22 cellular contexts compared by ENCODE assay signal in genomic region chr1:213569816-213570150, GRCh38.
"Had no signal": no experiment of that assay in that cellular context is flagged by ENCODE, and none has a peak within 500 bp of the region (broad histone marks: within the 10 kb centered on the region; RNA-seq: fewer than 3 reads in every experiment).

No MANE protein-coding gene starts in this region.

- H3K27me3 ChIP-seq: neural progenitor cell, neutrophil, right atrium auricular region, tibial nerve, uterus had no signal

- H3K4me3 ChIP-seq: left ventricle myocardium inferior, lung, neural progenitor cell, right atrium auricular region, skin epidermis, spleen, tibial nerve, uterus had no signal

- H2AFZ ChIP-seq: neural progenitor cell, parathyroid adenoma had no signal

- H3K4me2 ChIP-seq: neural progenitor cell had no signal

- FAIRE-seq: kidney had no signal

- DNase-seq: hypothalamus; immature natural killer cell; kidney; left ventricle myocardium inferior; mesendoderm; naive thymus-derived CD4-positive, alpha-beta T cell; occipital lobe; spleen; stimulated activated CD4-positive, alpha-beta T cell treated with anti-CD3 and anti-CD28 coated beads, Interleukin-4, amount 100 ng/mL, for 24 hours; stimulated activated naive CD4-positive, alpha-beta T cell treated with Interleukin-2 at 50 U/mL for 16 hours; stimulated activated naive CD8-positive, alpha-beta T cell treated with anti-CD3 and anti-CD28 coated beads, Interleukin-15, amount 100 ng/mL, for 72 hours; substantia nigra; uterus had no signal

- H3K9me3 ChIP-seq: neutrophil, right atrium auricular region, uterus had no signal

- H3K9ac ChIP-seq: neural progenitor cell, parathyroid adenoma had no signal

- H3K4me1 ChIP-seq: left ventricle myocardium inferior, neural progenitor cell, parathyroid adenoma, right atrium auricular region, spleen, tibial nerve, uterus had no signal

- H3K36me3 ChIP-seq: left ventricle myocardium inferior, neural progenitor cell, neutrophil, right atrium auricular region, spleen, tibial nerve, uterus had no signal

- ATAC-seq: naive thymus-derived CD4-positive, alpha-beta T cell; sciatic nerve; stimulated activated memory B cell treated with anti-CD40 and anti-IgM and Interleukin-4, amounts not matched to agents 10 μg/mL and 1 μg/mL and 100 μg/mL, for 72 hours; stimulated activated naive CD8-positive, alpha-beta T cell treated with anti-CD3 and anti-CD28 coated beads, Interleukin-15, amount 100 ng/mL, for 72 hours had no signal

- H3K79me2 ChIP-seq: parathyroid adenoma had no signal

- H3K27ac ChIP-seq: left ventricle myocardium inferior, neural progenitor cell, neutrophil, parathyroid adenoma, right atrium auricular region, skin epidermis, spleen, tibial nerve, uterus had no signal
